8 cellular contexts compared by ENCODE assay signal in the genomic region with DNA sequence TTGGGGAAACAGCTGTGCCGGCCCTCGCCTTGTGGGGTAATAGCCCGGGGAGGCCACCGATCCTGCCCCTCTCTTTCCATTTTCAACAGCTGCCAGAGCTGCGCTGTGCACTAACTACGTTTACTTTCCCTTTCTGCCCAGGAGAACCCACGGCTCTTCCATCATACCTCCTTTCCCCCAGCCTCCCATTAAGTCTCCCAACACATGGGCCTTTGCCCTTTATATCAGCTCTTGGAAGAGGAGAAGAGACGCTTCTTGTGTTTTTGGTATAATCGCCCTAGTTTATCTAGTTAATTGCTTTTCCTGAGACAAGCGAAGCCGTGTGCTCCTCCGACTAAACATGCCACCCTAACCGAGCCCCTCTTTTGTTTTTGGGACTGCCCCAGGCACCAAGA. TPM values are rescaled to one million over a fixed set of nuclear protein-coding genes. Genes with fewer than 3 reads are reported as not detected.
A peak's percentile ranks its signal among the peaks of the same experiment; 100 is the strongest.
DNase-seq lines count a peak whose midpoint lies in the region; ATAC-seq and TF ChIP-seq lines count a peak whose summit lies in the region.

No MANE protein-coding gene starts in this region.

- H3K36me3 ChIP-seq in iPS-15b (ENCODE audit: control insufficient read depth, insufficient read depth, low read length) = no peaks in the 10 kb centered on the region

- in situ Hi-C loops in GM13977 (cut with MboI; ENCODE audit: low pct_unique_long_range_greater_than_20kb, low sequenced_read_pairs, unreplicated experiment) = no loop called here

- no peak for TF ChIP-seq CTCF in GM13977 (IDR thresholded peaks at IDR 0.05; ENCODE audit: extremely low read depth, insufficient read depth, missing control alignments)

- no peaks in the 10 kb centered on the region for H3K9me3 Mint-ChIP-seq in activated CD4-positive, alpha-beta memory T cell treated with anti-CD3 and anti-CD28 coated beads for 36 hours
- no peaks in the 10 kb centered on the region for H3K9me3 Mint-ChIP-seq in stimulated activated memory B cell treated with anti-CD40 and anti-IgM and Interleukin-4, amounts not matched to agents 10 μg/mL and 1 μg/mL and 100 μg/mL, for 72 hours

- peaks cover 15% of the 10 kb centered on the region for H3K36me3 Mint-ChIP-seq in activated CD4-positive, alpha-beta memory T cell treated with anti-CD3 and anti-CD28 coated beads for 36 hours
- H3K36me3 Mint-ChIP-seq in stimulated activated memory B cell treated with anti-CD40 and anti-IgM and Interleukin-4, amounts not matched to agents 10 μg/mL and 1 μg/mL and 100 μg/mL, for 72 hours = peaks cover 4% of the 10 kb centered on the region

- H3K4me1 Mint-ChIP-seq in activated CD4-positive, alpha-beta memory T cell treated with anti-CD3 and anti-CD28 coated beads for 36 hours (ENCODE audit: low read depth) = peaks cover 29% of the 10 kb centered on the region
- peaks cover 20% of the 10 kb centered on the region for H3K4me1 Mint-ChIP-seq in stimulated activated memory B cell treated with anti-CD40 and anti-IgM and Interleukin-4, amounts not matched to agents 10 μg/mL and 1 μg/mL and 100 μg/mL, for 72 hours

- peak overlapping the region; percentile 99 for H3K4me3 ChIP-seq in iPS-15b (ENCODE audit: low read depth, low read length)

- POLR2A ChIA-PET in activated CD4-positive, alpha-beta memory T cell treated with anti-CD3 and anti-CD28 coated beads for 36 hours (lab: Charles Lee) = interaction anchor here (0.7 to 2.3 kb wide), 3 partner anchors 161 to 315 kb away, joined by 3 to 8 read pairs (median 3); a partner anchor contains a TSS

- intact Hi-C loops in activated CD4-positive, alpha-beta memory T cell treated with anti-CD3 and anti-CD28 coated beads for 36 hours (cut with micrococcal nuclease) = loop anchor here (5.0 kb wide), 3 partner anchors 462 to 608 kb away; a partner anchor contains a TSS

- H3K9ac ChIP-seq in iPS-15b (ENCODE audit: low read depth, low read length) = peak overlapping the region; percentile 87

- CTCF ChIA-PET in activated CD4-positive, alpha-beta memory T cell treated with anti-CD3 and anti-CD28 coated beads for 36 hours (lab: Charles Lee) = interaction anchor here (0.5 to 8.8 kb wide), 14 partner anchors 8 to 349 kb away, joined by 3 to 81 read pairs (median 4); no protein-coding TSS in a partner anchor

- ATAC-seq in HG03159 (IDR thresholded peaks at IDR 0.05; ENCODE audit: unreplicated experiment) = peak; percentile 15
- ATAC-seq in stimulated activated memory B cell treated with anti-CD40 and anti-IgM and Interleukin-4, amounts not matched to agents 10 μg/mL and 1 μg/mL and 100 μg/mL, for 72 hours = no peak
- ATAC-seq in HG03045 (IDR thresholded peaks at IDR 0.05; ENCODE audit: unreplicated experiment) = no peak
- ATAC-seq in HG03469 (IDR thresholded peaks at IDR 0.05; ENCODE audit: unreplicated experiment) = no peak
- ATAC-seq in GM18909 (IDR thresholded peaks at IDR 0.05; ENCODE audit: poor library complexity, unreplicated experiment) = no peak

- peak overlapping the region; percentile 91 for H3K27ac Mint-ChIP-seq in activated CD4-positive, alpha-beta memory T cell treated with anti-CD3 and anti-CD28 coated beads for 36 hours
- peak overlapping the region; percentile 90 for H3K27ac Mint-ChIP-seq in stimulated activated memory B cell treated with anti-CD40 and anti-IgM and Interleukin-4, amounts not matched to agents 10 μg/mL and 1 μg/mL and 100 μg/mL, for 72 hours

- H3K4me3 Mint-ChIP-seq in activated CD4-positive, alpha-beta memory T cell treated with anti-CD3 and anti-CD28 coated beads for 36 hours = peak overlapping the region; percentile 83
- peak overlapping the region; percentile 93 for H3K4me3 Mint-ChIP-seq in stimulated activated memory B cell treated with anti-CD40 and anti-IgM and Interleukin-4, amounts not matched to agents 10 μg/mL and 1 μg/mL and 100 μg/mL, for 72 hours

- H3K27me3 Mint-ChIP-seq in activated CD4-positive, alpha-beta memory T cell treated with anti-CD3 and anti-CD28 coated beads for 36 hours = no peaks in the 10 kb centered on the region
- H3K27me3 Mint-ChIP-seq in stimulated activated memory B cell treated with anti-CD40 and anti-IgM and Interleukin-4, amounts not matched to agents 10 μg/mL and 1 μg/mL and 100 μg/mL, for 72 hours = no peaks in the 10 kb centered on the region

- H3K4me1 ChIP-seq in iPS-15b (ENCODE audit: control insufficient read depth, insufficient read depth, low read length) = no peaks in the 10 kb centered on the region

- peak; percentile 28 for DNase-seq in GM13977 (ENCODE audit: low spot score)
- no peak for DNase-seq in activated CD4-positive, alpha-beta memory T cell treated with anti-CD3 and anti-CD28 coated beads for 36 hours

- H3K9me3 ChIP-seq in iPS-15b (ENCODE audit: control insufficient read depth, insufficient read depth, low read length) = no peaks in the 10 kb centered on the region

- no peaks in the 10 kb centered on the region for H3K27me3 ChIP-seq in iPS-15b (ENCODE audit: control insufficient read depth, insufficient read depth, low read length)

RNA-seq across cellular contexts. Expression of a gene that starts 0.7 kb away (rescaled TPM):
- 10 to 100 TPM; 31.4 to 32.5 TPM for total RNA-seq in activated CD4-positive, alpha-beta memory T cell treated with anti-CD3 and anti-CD28 coated beads for 36 hours
